Comparison of ENCODE assay signal across 8 cellular contexts in genomic region chr2:97996679-97997078, GRCh38. TPM values are rescaled to one million over a fixed set of nuclear protein-coding genes. Genes with fewer than 3 reads are reported as not detected.
DNase-seq lines count a peak whose midpoint lies in the region; ATAC-seq and TF ChIP-seq lines count a peak whose summit lies in the region.

No MANE protein-coding gene starts in this region.

- TF ChIP-seq CTCF in activated B cell treated with CpG ODN at 0.5 μM for 24 hours (IDR thresholded peaks at IDR 0.05) (no peak), left ventricle myocardium inferior (IDR thresholded peaks at IDR 0.05; ENCODE audit: borderline replicate concordance) (no peak), GM10266 (IDR thresholded peaks at IDR 0.05; ENCODE audit: control insufficient read depth, insufficient read depth, low read depth, missing control alignments) (no peak)

- H3K9ac ChIP-seq in skeletal muscle satellite cell (ENCODE audit: low read depth, low read length), result peak overlapping the region; percentile 97

- ATAC-seq in activated B cell treated with CpG ODN at 0.5 μM for 24 hours (ENCODE audit: low read depth), result no peak
- no peak for ATAC-seq in GM21447 (IDR thresholded peaks at IDR 0.05; ENCODE audit: unreplicated experiment)
- no peak for ATAC-seq in GM18868 (IDR thresholded peaks at IDR 0.05; ENCODE audit: unreplicated experiment)

- CTCF ChIA-PET in activated B cell treated with CpG ODN at 0.5 μM for 24 hours (lab: Charles Lee), result interaction anchor here (1.0 to 2.1 kb wide), 2 partner anchors 16 to 190 kb away, joined by 3 to 7 read pairs; no protein-coding TSS in a partner anchor

- peak overlapping the region; percentile 98 for H3K27ac ChIP-seq in left ventricle myocardium inferior (replicated peaks)

- peaks cover 12% of the 10 kb centered on the region for H3K36me3 Mint-ChIP-seq in activated B cell treated with CpG ODN at 0.5 μM for 24 hours (ENCODE audit: low read depth)

- no peaks in the 10 kb centered on the region for H3K27me3 ChIP-seq in HAP-1 (ENCODE audit: low read depth)
- no peaks in the 10 kb centered on the region for H3K27me3 ChIP-seq in left ventricle myocardium inferior (ENCODE audit: low read depth)
- no peaks in the 10 kb centered on the region for H3K27me3 ChIP-seq in skeletal muscle satellite cell (ENCODE audit: control insufficient read depth, insufficient read depth, low read length)

- H3K4me2 ChIP-seq in skeletal muscle satellite cell (ENCODE audit: low read length), result peak overlapping the region; percentile 98

- H3K4me3 ChIP-seq in HAP-1 (peak overlapping the region; percentile 89), left ventricle myocardium inferior (peak overlapping the region; percentile 95), skeletal muscle satellite cell (ENCODE audit: low read length) (peak overlapping the region; percentile 99)

- intact Hi-C loops in activated B cell treated with CpG ODN at 0.5 μM for 24 hours (cut with micrococcal nuclease), result loop anchor here (1.0 to 10.0 kb wide), 4 partner anchors 91 to 388 kb away; partner anchors contain the start of gene VWA3B
- intact Hi-C loops in left ventricle myocardium inferior (cut with micrococcal nuclease), result no loop called here

- no peaks in the 10 kb centered on the region for H3K9me3 ChIP-seq in HAP-1
- H3K9me3 ChIP-seq in left ventricle myocardium inferior (replicated peaks), result no peaks in the 10 kb centered on the region
- H3K9me3 ChIP-seq in skeletal muscle satellite cell (replicated peaks; ENCODE audit: low read length), result no peaks in the 10 kb centered on the region

- peak overlapping the region; percentile 88 for H3K4me3 Mint-ChIP-seq in activated B cell treated with CpG ODN at 0.5 μM for 24 hours

- no peaks in the 10 kb centered on the region for H3K27me3 Mint-ChIP-seq in activated B cell treated with CpG ODN at 0.5 μM for 24 hours

- DNase-seq in HAP-1 (ENCODE audit: low spot score in 2 of 2) (no peak), activated B cell treated with CpG ODN at 0.5 μM for 24 hours (no peak), left ventricle myocardium inferior (no peak), DMS79 treated with DMSO at 0.1 percent for 48 hours (lab: John Stamatoyannopoulos, UW) (no peak), GM10266 (ENCODE audit: extremely low spot score) (no peak)

- POLR2A ChIA-PET in activated B cell treated with CpG ODN at 0.5 μM for 24 hours (lab: Charles Lee), result interaction anchor here (0.6 to 3.9 kb wide), 11 partner anchors 12 to 190 kb away, joined by 3 to 61 read pairs (median 4); partner anchors contain the start of gene VWA3B

- H3K4me1 ChIP-seq in HAP-1 (peaks cover 2% of the 10 kb centered on the region; the same call in 1 of the 2 replicates), left ventricle myocardium inferior (peaks cover 48% of the 10 kb centered on the region), skeletal muscle satellite cell (ENCODE audit: control insufficient read depth, insufficient read depth, low read length) (peaks cover 13% of the 10 kb centered on the region)

- H3K4me1 Mint-ChIP-seq in activated B cell treated with CpG ODN at 0.5 μM for 24 hours, result peaks cover 42% of the 10 kb centered on the region

- H3K9me3 Mint-ChIP-seq in activated B cell treated with CpG ODN at 0.5 μM for 24 hours, result no peaks in the 10 kb centered on the region

- in situ Hi-C loops in HAP-1 (cut with MboI; ENCODE audit: low sequenced_read_pairs), result no loop called here

- H3K27ac Mint-ChIP-seq in activated B cell treated with CpG ODN at 0.5 μM for 24 hours, result peak overlapping the region; percentile 90

- H3K36me3 ChIP-seq in HAP-1 (replicated peaks) (no peaks in the 10 kb centered on the region), left ventricle myocardium inferior (no peaks in the 10 kb centered on the region), skeletal muscle satellite cell (ENCODE audit: insufficient read depth, low read length) (no peaks in the 10 kb centered on the region)

RNA-seq across cellular contexts. Expression of gene TMEM131, which starts 0.9 kb away (rescaled TPM):
- total RNA-seq in activated B cell treated with CpG ODN at 0.5 μM for 24 hours (121 and 146 TPM in 2 replicates), left ventricle myocardium inferior (28.9 TPM)
- total RNA-seq in skeletal muscle satellite cell (2012; rRNA removed), result 24.7 and 33.5 TPM in 2 replicates
